25 cellular contexts compared by ENCODE assay signal in the genomic region with DNA sequence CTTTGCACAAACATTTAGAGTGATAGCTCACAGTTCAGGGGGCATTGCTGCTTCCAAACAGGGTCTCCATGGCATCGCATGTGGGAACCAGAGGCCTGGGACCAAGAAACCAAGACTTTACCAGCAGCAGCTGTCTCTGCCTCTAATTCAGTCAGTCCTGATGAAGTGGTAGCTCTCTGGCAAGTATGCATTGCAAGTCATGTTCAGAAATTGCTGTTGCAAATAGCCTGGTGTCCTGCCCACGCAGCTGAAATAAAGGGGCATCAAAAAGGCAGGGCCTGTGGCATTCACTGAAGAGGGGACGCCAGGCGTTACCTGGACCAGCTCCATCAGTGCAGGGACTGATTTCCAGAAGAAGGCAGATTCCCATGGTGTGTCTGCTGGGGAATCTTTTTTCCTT.
DNase-seq lines count a peak whose midpoint lies in the region; ATAC-seq and TF ChIP-seq lines count a peak whose summit lies in the region.
"Had no signal": no experiment of that assay in that cellular context is flagged by ENCODE, and none has a peak within 500 bp of the region (broad histone marks: within the 10 kb centered on the region; RNA-seq: fewer than 3 reads in every experiment).

No MANE protein-coding gene starts in this region.

- no peaks in the 10 kb centered on the region for H3K9me3 ChIP-seq in osteoblast (ENCODE audit: low read depth, low read length)
- no peaks in the 10 kb centered on the region for H3K9me3 ChIP-seq in thoracic aorta
- H3K9me3 ChIP-seq: BLaER1, heart left ventricle, ovary, tibial nerve had no signal

- no peaks in the 10 kb centered on the region for H3K27me3 ChIP-seq in osteoblast (ENCODE audit: insufficient read depth, low read length)
- H3K27me3 ChIP-seq in thoracic aorta (replicated peaks; ENCODE audit: insufficient read depth): no peaks in the 10 kb centered on the region
- H3K27me3 ChIP-seq: BLaER1, heart left ventricle, ovary, tibial nerve had no signal

- H3K9me3 Mint-ChIP-seq in dendritic cell treated with granulocyte-macrophage colony-stimulating factor and Interleukin-4, amounts not matched to agents 40 ng/mL and 50 ng/mL, for 4 days: no peaks in the 10 kb centered on the region
- H3K9me3 Mint-ChIP-seq in activated naive CD8-positive, alpha-beta T cell treated with anti-CD3 and anti-CD28 coated beads for 36 hours: no peaks in the 10 kb centered on the region
- H3K9me3 Mint-ChIP-seq: activated CD4-positive, alpha-beta T cell treated with anti-CD3 and anti-CD28 coated beads, Interleukin-2, amount 10 ng/mL, durations not matched to agents 24 days and 14 days; natural killer cell; stimulated activated naive CD8-positive, alpha-beta T cell treated with anti-CD3 and anti-CD28 coated beads, Interleukin-15, Interleukin-2, amounts not matched to agents 100 ng/mL and 50 ng/mL, for 24 hours had no signal

- no peak for ATAC-seq in thoracic aorta (ENCODE audit: insufficient number of reproducible peaks, low FRiP score, low read depth)
- ATAC-seq in Right ventricle myocardium inferior: no peak
- no peak for ATAC-seq in HG03378 (IDR thresholded peaks at IDR 0.05; ENCODE audit: unreplicated experiment)
- ATAC-seq: natural killer cell, Panc1 had no signal

- no peaks in the 10 kb centered on the region for H4K20me1 ChIP-seq in osteoblast (ENCODE audit: insufficient read depth, low read length)
- H4K20me1 ChIP-seq: BLaER1 had no signal

- H2AFZ ChIP-seq in osteoblast (ENCODE audit: low read length): peak overlapping the region; percentile 11

- H3K36me3 ChIP-seq in osteoblast (ENCODE audit: insufficient read depth, low read length): no peaks in the 10 kb centered on the region
- H3K36me3 ChIP-seq in thoracic aorta: no peaks in the 10 kb centered on the region
- H3K36me3 ChIP-seq: BLaER1, heart left ventricle, ovary, tibial nerve had no signal

- H3K27ac Mint-ChIP-seq in dendritic cell treated with granulocyte-macrophage colony-stimulating factor and Interleukin-4, amounts not matched to agents 40 ng/mL and 50 ng/mL, for 4 days: peak overlapping the region; percentile 61
- H3K27ac Mint-ChIP-seq in activated naive CD8-positive, alpha-beta T cell treated with anti-CD3 and anti-CD28 coated beads for 36 hours: no peak overlapping the region
- H3K27ac Mint-ChIP-seq: activated CD4-positive, alpha-beta T cell treated with anti-CD3 and anti-CD28 coated beads, Interleukin-2, amount 10 ng/mL, durations not matched to agents 24 days and 14 days; natural killer cell had no signal

- H3K79me2 ChIP-seq in osteoblast (ENCODE audit: insufficient read depth, low read length): no peaks in the 10 kb centered on the region

- DNase-seq in osteoblast (ENCODE audit: insufficient read length, low spot score, missing footprints) (no peak), thoracic aorta (ENCODE audit: low spot score) (no peak), Right ventricle myocardium inferior (ENCODE audit: missing footprints) (no peak)
- no peak for DNase-seq in activated naive CD8-positive, alpha-beta T cell treated with anti-CD3 and anti-CD28 coated beads for 36 hours
- DNase-seq: activated CD4-positive, alpha-beta T cell treated with anti-CD3 and anti-CD28 coated beads, Interleukin-2, amount 10 ng/mL, durations not matched to agents 24 days and 14 days; activated effector memory CD4-positive, alpha-beta T cell treated with Interleukin-2 at 50 U/mL for 16 hours; cortex of kidney; H7; natural killer cell; NCI-H524; NK-92 treated with Interleukin-12 subunit alpha and Interleukin-12 subunit beta, amount 100 ng/mL, for 24 hours; ovary; stimulated activated CD4-positive, alpha-beta T cell treated with anti-CD3 and anti-CD28 coated beads, Interleukin-2, amount 100 ng/mL, for 24 hours; T1000 had no signal

- peaks cover 41% of the 10 kb centered on the region for H3K4me1 Mint-ChIP-seq in dendritic cell treated with granulocyte-macrophage colony-stimulating factor and Interleukin-4, amounts not matched to agents 40 ng/mL and 50 ng/mL, for 4 days (ENCODE audit: low read depth)
- peaks cover 18% of the 10 kb centered on the region for H3K4me1 Mint-ChIP-seq in activated naive CD8-positive, alpha-beta T cell treated with anti-CD3 and anti-CD28 coated beads for 36 hours

- H3K4me2 ChIP-seq in osteoblast (ENCODE audit: insufficient read depth, low read length): no peak overlapping the region
- H3K4me2 ChIP-seq: BLaER1, KMS-11, smooth muscle cell had no signal

- H3K4me3 ChIP-seq in osteoblast (ENCODE audit: insufficient read depth, low read length) (no peak overlapping the region), thoracic aorta (no peak overlapping the region)
- H3K4me3 ChIP-seq: BLaER1, heart left ventricle, ovary, smooth muscle cell, tibial nerve had no signal

- intact Hi-C loops in dendritic cell treated with granulocyte-macrophage colony-stimulating factor and Interleukin-4, amounts not matched to agents 40 ng/mL and 50 ng/mL, for 4 days (cut with micrococcal nuclease): no loop called here
- intact Hi-C loops in Right ventricle myocardium inferior (cut with DNase I): no loop called here

- H3K36me3 Mint-ChIP-seq in dendritic cell treated with granulocyte-macrophage colony-stimulating factor and Interleukin-4, amounts not matched to agents 40 ng/mL and 50 ng/mL, for 4 days (ENCODE audit: low read depth): no peaks in the 10 kb centered on the region
- no peaks in the 10 kb centered on the region for H3K36me3 Mint-ChIP-seq in activated naive CD8-positive, alpha-beta T cell treated with anti-CD3 and anti-CD28 coated beads for 36 hours
- H3K36me3 Mint-ChIP-seq: activated naive CD4-positive, alpha-beta T cell treated with anti-CD3 and anti-CD28 coated beads, Interleukin-2, amount 50 U/mL, for 72 hours; natural killer cell had no signal

- peak overlapping the region; percentile 56 for H3K27ac ChIP-seq in VCaP
- H3K27ac ChIP-seq in osteoblast (ENCODE audit: low read depth, low read length): no peak overlapping the region
- H3K27ac ChIP-seq in thoracic aorta: peak overlapping the region; percentile 13 to 39
- H3K27ac ChIP-seq: BLaER1, KMS-11, ovary had no signal

- H3K4me1 ChIP-seq in osteoblast (ENCODE audit: insufficient read depth, low read length): peaks cover 7% of the 10 kb centered on the region
- peaks cover 10 to 22% of the 10 kb centered on the region in 2 donors for H3K4me1 ChIP-seq in thoracic aorta (ENCODE audit: control insufficient read depth in 1 of 2, low read depth in 2 of 2)
- H3K4me1 ChIP-seq: BLaER1 had no signal

- no peak for TF ChIP-seq CTCF in VCaP (conservative IDR thresholded peaks at IDR 0.05)
- TF ChIP-seq CTCF in osteoblast (IDR thresholded peaks at IDR 0.05; ENCODE audit: extremely low read depth, low read depth, low read length): no peak
- TF ChIP-seq CTCF in thoracic aorta (IDR thresholded peaks at IDR 0.05): no peak

- no peaks in the 10 kb centered on the region for H3K27me3 Mint-ChIP-seq in dendritic cell treated with granulocyte-macrophage colony-stimulating factor and Interleukin-4, amounts not matched to agents 40 ng/mL and 50 ng/mL, for 4 days
- no peaks in the 10 kb centered on the region for H3K27me3 Mint-ChIP-seq in activated naive CD8-positive, alpha-beta T cell treated with anti-CD3 and anti-CD28 coated beads for 36 hours
- H3K27me3 Mint-ChIP-seq: stimulated activated naive CD8-positive, alpha-beta T cell treated with anti-CD3 and anti-CD28 coated beads, Interleukin-15, Interleukin-2, amounts not matched to agents 100 ng/mL and 50 ng/mL, for 24 hours had no signal

- H3K4me3 Mint-ChIP-seq in dendritic cell treated with granulocyte-macrophage colony-stimulating factor and Interleukin-4, amounts not matched to agents 40 ng/mL and 50 ng/mL, for 4 days: no peak overlapping the region
- no peak overlapping the region for H3K4me3 Mint-ChIP-seq in activated naive CD8-positive, alpha-beta T cell treated with anti-CD3 and anti-CD28 coated beads for 36 hours
- H3K4me3 Mint-ChIP-seq: activated CD4-positive, alpha-beta T cell treated with anti-CD3 and anti-CD28 coated beads, Interleukin-2, amount 10 ng/mL, durations not matched to agents 24 days and 14 days; natural killer cell; stimulated activated naive CD8-positive, alpha-beta T cell treated with anti-CD3 and anti-CD28 coated beads, Interleukin-15, Interleukin-2, amounts not matched to agents 100 ng/mL and 50 ng/mL, for 24 hours had no signal
